ENCODE assay signal across 1 cellular context in genomic region chr19:789473-790052, GRCh38.
TF ChIP-seq lines count a peak whose summit lies in the region.

No MANE protein-coding gene starts in this region.

TF ChIP-seq in HepG2, 621 proteins besides CTCF, POLR2A, EP300 and RAD21 (continued from another document and continues in another):
- peak; percentile 33; the same call in 1 of the 2 replicates for TF ChIP-seq ZHX1 (CRISPR knock-in tag; IDR thresholded peaks at IDR 0.05; ENCODE audit: low read depth)
- TF ChIP-seq EEA1 (CRISPR knock-in tag; IDR thresholded peaks at IDR 0.05; ENCODE audit: borderline replicate concordance): no peak
- TF ChIP-seq, protein P1, sequence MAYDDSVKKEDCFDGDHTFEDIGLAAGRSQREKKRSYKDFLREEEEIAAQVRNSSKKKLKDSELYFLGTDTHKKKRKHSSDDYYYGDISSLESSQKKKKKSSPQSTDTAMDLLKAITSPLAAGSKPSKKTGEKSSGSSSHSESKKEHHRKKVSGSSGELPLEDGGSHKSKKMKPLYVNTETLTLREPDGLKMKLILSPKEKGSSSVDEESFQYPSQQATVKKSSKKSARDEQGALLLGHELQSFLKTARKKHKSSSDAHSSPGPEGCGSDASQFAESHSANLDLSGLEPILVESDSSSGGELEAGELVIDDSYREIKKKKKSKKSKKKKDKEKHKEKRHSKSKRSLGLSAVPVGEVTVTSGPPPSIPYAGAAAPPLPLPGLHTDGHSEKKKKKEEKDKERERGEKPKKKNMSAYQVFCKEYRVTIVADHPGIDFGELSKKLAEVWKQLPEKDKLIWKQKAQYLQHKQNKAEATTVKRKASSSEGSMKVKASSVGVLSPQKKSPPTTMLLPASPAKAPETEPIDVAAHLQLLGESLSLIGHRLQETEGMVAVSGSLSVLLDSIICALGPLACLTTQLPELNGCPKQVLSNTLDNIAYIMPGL (CRISPR knock-in tag; IDR thresholded peaks at IDR 0.05; ENCODE audit: borderline replicate concordance in 1 of 2, low read depth in 1 of 2): peak in 1 of 2 experiments; percentile 66; a peak in 2 of 4 replicates
- TF ChIP-seq, protein P2, sequence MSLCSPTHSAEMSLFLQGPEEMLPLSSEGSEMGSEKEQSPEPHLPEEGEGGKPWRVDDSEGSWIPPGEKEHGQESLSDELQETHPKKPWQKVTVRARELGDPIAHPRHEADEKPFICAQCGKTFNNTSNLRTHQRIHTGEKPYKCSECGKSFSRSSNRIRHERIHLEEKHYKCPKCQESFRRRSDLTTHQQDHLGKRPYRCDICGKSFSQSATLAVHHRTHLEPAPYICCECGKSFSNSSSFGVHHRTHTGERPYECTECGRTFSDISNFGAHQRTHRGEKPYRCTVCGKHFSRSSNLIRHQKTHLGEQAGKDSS (CRISPR knock-in tag; IDR thresholded peaks at IDR 0.05; ENCODE audit: borderline replicate concordance, low read depth): 0 out of 2 replicates have a peak, but pooled peaks have one; percentile 44
- TF ChIP-seq, protein P3, sequence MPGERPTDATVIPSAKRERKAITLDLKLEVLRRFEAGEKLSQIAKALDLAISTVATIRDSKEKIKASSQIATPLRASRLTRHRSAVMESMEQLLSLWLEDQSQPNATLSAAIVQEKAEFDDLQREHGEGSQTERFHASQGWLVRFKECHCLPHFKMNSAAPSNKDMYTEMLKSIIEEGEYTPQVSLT (CRISPR knock-in tag; IDR thresholded peaks at IDR 0.05; ENCODE audit: borderline replicate concordance, low read depth): no peak
- peak; percentile 50 for TF ChIP-seq TAF1 (CRISPR knock-in tag; IDR thresholded peaks at IDR 0.05)
- no peak for TF ChIP-seq ZNF788 (CRISPR knock-in tag; IDR thresholded peaks at IDR 0.05; ENCODE audit: borderline replicate concordance)
- no peak for TF ChIP-seq ZNF607 (CRISPR knock-in tag; IDR thresholded peaks at IDR 0.05; ENCODE audit: borderline replicate concordance)
- no peak for TF ChIP-seq ZNF672 (CRISPR knock-in tag; IDR thresholded peaks at IDR 0.05)
- no peak for TF ChIP-seq NFKBIZ (CRISPR knock-in tag; IDR thresholded peaks at IDR 0.05)
- peak; percentile 10; the same call in 1 of the 2 replicates for TF ChIP-seq FOSL2 (CRISPR knock-in tag; IDR thresholded peaks at IDR 0.05)
- no peak for TF ChIP-seq HOXD1 (CRISPR knock-in tag; IDR thresholded peaks at IDR 0.05)
- TF ChIP-seq ZSCAN29 (CRISPR knock-in tag; conservative IDR thresholded peaks at IDR 0.05): 0 out of 2 replicates have a peak, but pooled peaks have one; percentile 6
- TF ChIP-seq ZNF839 (CRISPR knock-in tag; IDR thresholded peaks at IDR 0.05; ENCODE audit: borderline replicate concordance): no peak
- peak; percentile 39; the same call in 1 of the 2 replicates for TF ChIP-seq ZBTB14 (CRISPR knock-in tag; IDR thresholded peaks at IDR 0.05)
- TF ChIP-seq ZNF552 (CRISPR knock-in tag; IDR thresholded peaks at IDR 0.05; ENCODE audit: borderline replicate concordance): no peak
- no peak for TF ChIP-seq NKX3-1 (CRISPR knock-in tag; IDR thresholded peaks at IDR 0.05)
- TF ChIP-seq ZMYM3 (CRISPR knock-in tag; IDR thresholded peaks at IDR 0.05): peak; percentile 89
- TF ChIP-seq SOX5 (CRISPR knock-in tag; IDR thresholded peaks at IDR 0.05; ENCODE audit: borderline replicate concordance): no peak
- TF ChIP-seq NFATC3 (CRISPR knock-in tag; IDR thresholded peaks at IDR 0.05): no peak
- no peak for TF ChIP-seq BATF2 (CRISPR knock-in tag; IDR thresholded peaks at IDR 0.05)
- TF ChIP-seq IRF9 (CRISPR knock-in tag; IDR thresholded peaks at IDR 0.05; ENCODE audit: borderline replicate concordance): no peak
- peak; percentile 5 for TF ChIP-seq CCAR2 (optimal IDR thresholded peaks at IDR 0.05; ENCODE audit: low read depth, low read length)
- TF ChIP-seq, protein P4, sequence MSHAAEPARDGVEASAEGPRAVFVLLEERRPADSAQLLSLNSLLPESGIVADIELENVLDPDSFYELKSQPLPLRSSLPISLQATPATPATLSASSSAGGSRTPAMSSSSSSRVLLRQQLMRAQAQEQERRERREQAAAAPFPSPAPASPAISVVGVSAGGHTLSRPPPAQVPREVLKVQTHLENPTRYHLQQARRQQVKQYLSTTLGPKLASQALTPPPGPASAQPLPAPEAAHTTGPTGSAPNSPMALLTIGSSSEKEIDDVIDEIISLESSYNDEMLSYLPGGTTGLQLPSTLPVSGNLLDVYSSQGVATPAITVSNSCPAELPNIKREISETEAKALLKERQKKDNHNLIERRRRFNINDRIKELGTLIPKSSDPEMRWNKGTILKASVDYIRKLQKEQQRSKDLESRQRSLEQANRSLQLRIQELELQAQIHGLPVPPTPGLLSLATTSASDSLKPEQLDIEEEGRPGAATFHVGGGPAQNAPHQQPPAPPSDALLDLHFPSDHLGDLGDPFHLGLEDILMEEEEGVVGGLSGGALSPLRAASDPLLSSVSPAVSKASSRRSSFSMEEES (CRISPR knock-in tag; IDR thresholded peaks at IDR 0.05): 0 out of 2 replicates have a peak, but pooled peaks have one; percentile 56
- no peak for TF ChIP-seq ZNF431 (CRISPR knock-in tag; IDR thresholded peaks at IDR 0.05; ENCODE audit: borderline replicate concordance, low read depth)
- no peak for TF ChIP-seq ASH2L (IDR thresholded peaks at IDR 0.05; ENCODE audit: insufficient read length, low read depth, low read length)
- TF ChIP-seq AHR (CRISPR knock-in tag; IDR thresholded peaks at IDR 0.05): no peak
- TF ChIP-seq RFX5 (IDR thresholded peaks at IDR 0.05; ENCODE audit: low read depth, low read length): no peak
- no peak for TF ChIP-seq ZSCAN21 (CRISPR knock-in tag; IDR thresholded peaks at IDR 0.05; ENCODE audit: borderline replicate concordance)
- no peak for TF ChIP-seq ZNF207 (IDR thresholded peaks at IDR 0.05; ENCODE audit: borderline replicate concordance)
- TF ChIP-seq SMAD3 (CRISPR knock-in tag; IDR thresholded peaks at IDR 0.05): no peak
- peak; percentile 12; the same call in 1 of the 2 replicates for TF ChIP-seq ZNF605 (CRISPR knock-in tag; IDR thresholded peaks at IDR 0.05)
- TF ChIP-seq KAT7 (CRISPR knock-in tag; IDR thresholded peaks at IDR 0.05; ENCODE audit: borderline replicate concordance): no peak
- TF ChIP-seq ZNF629 (CRISPR knock-in tag; conservative IDR thresholded peaks at IDR 0.05): 0 out of 2 replicates have a peak, but pooled peaks have one; percentile 6
- TF ChIP-seq SRSF9 (IDR thresholded peaks at IDR 0.05; ENCODE audit: borderline replicate concordance, insufficient read depth, low read depth, low read length, poor library complexity, severe bottlenecking): no peak
- no peak for TF ChIP-seq THYN1 (CRISPR knock-in tag; IDR thresholded peaks at IDR 0.05; ENCODE audit: borderline replicate concordance, low read depth)
- TF ChIP-seq, protein P5, sequence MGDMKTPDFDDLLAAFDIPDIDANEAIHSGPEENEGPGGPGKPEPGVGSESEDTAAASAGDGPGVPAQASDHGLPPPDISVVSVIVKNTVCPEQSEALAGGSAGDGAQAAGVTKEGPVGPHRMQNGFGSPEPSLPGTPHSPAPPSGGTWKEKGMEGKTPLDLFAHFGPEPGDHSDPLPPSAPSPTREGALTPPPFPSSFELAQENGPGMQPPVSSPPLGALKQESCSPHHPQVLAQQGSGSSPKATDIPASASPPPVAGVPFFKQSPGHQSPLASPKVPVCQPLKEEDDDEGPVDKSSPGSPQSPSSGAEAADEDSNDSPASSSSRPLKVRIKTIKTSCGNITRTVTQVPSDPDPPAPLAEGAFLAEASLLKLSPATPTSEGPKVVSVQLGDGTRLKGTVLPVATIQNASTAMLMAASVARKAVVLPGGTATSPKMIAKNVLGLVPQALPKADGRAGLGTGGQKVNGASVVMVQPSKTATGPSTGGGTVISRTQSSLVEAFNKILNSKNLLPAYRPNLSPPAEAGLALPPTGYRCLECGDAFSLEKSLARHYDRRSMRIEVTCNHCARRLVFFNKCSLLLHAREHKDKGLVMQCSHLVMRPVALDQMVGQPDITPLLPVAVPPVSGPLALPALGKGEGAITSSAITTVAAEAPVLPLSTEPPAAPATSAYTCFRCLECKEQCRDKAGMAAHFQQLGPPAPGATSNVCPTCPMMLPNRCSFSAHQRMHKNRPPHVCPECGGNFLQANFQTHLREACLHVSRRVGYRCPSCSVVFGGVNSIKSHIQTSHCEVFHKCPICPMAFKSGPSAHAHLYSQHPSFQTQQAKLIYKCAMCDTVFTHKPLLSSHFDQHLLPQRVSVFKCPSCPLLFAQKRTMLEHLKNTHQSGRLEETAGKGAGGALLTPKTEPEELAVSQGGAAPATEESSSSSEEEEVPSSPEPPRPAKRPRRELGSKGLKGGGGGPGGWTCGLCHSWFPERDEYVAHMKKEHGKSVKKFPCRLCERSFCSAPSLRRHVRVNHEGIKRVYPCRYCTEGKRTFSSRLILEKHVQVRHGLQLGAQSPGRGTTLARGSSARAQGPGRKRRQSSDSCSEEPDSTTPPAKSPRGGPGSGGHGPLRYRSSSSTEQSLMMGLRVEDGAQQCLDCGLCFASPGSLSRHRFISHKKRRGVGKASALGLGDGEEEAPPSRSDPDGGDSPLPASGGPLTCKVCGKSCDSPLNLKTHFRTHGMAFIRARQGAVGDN (CRISPR knock-in tag; IDR thresholded peaks at IDR 0.05): peak; percentile 66
- no peak; the same call in 1 of the 2 replicates for TF ChIP-seq ZNF570 (CRISPR knock-in tag; IDR thresholded peaks at IDR 0.05; ENCODE audit: borderline replicate concordance)
- TF ChIP-seq, protein P6, sequence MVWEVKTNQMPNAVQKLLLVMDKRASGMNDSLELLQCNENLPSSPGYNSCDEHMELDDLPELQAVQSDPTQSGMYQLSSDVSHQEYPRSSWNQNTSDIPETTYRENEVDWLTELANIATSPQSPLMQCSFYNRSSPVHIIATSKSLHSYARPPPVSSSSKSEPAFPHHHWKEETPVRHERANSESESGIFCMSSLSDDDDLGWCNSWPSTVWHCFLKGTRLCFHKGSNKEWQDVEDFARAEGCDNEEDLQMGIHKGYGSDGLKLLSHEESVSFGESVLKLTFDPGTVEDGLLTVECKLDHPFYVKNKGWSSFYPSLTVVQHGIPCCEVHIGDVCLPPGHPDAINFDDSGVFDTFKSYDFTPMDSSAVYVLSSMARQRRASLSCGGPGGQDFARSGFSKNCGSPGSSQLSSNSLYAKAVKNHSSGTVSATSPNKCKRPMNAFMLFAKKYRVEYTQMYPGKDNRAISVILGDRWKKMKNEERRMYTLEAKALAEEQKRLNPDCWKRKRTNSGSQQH (CRISPR knock-in tag; IDR thresholded peaks at IDR 0.05; ENCODE audit: low read depth): no peak
- TF ChIP-seq CEBPB (IDR thresholded peaks at IDR 0.05; ENCODE audit: borderline replicate concordance, low read depth, low read length): peak; percentile 53; the same call in 1 of the 2 replicates
- TF ChIP-seq HOXA7 (CRISPR knock-in tag; IDR thresholded peaks at IDR 0.05): no peak
- no peak for TF ChIP-seq ETV6 (CRISPR knock-in tag; conservative IDR thresholded peaks at IDR 0.05)
- TF ChIP-seq CBX2 (IDR thresholded peaks at IDR 0.05; ENCODE audit: low read depth, low read length): no peak
- no peak for TF ChIP-seq CBX2 (CRISPR knock-in tag; IDR thresholded peaks at IDR 0.05; ENCODE audit: low read depth)
- TF ChIP-seq ADNP (CRISPR knock-in tag; IDR thresholded peaks at IDR 0.05): no peak
- TF ChIP-seq, protein P7, sequence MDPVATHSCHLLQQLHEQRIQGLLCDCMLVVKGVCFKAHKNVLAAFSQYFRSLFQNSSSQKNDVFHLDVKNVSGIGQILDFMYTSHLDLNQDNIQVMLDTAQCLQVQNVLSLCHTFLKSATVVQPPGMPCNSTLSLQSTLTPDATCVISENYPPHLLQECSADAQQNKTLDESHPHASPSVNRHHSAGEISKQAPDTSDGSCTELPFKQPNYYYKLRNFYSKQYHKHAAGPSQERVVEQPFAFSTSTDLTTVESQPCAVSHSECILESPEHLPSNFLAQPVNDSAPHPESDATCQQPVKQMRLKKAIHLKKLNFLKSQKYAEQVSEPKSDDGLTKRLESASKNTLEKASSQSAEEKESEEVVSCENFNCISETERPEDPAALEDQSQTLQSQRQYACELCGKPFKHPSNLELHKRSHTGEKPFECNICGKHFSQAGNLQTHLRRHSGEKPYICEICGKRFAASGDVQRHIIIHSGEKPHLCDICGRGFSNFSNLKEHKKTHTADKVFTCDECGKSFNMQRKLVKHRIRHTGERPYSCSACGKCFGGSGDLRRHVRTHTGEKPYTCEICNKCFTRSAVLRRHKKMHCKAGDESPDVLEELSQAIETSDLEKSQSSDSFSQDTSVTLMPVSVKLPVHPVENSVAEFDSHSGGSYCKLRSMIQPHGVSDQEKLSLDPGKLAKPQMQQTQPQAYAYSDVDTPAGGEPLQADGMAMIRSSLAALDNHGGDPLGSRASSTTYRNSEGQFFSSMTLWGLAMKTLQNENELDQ (CRISPR knock-in tag; IDR thresholded peaks at IDR 0.05; ENCODE audit: borderline replicate concordance): no peak
